Comparison of ENCODE assay signal across 7 cellular contexts in genomic region chr3:187737401-187738088, GRCh38. TPM values are rescaled to one million over a fixed set of nuclear protein-coding genes. Genes with fewer than 3 reads are reported as not detected.
DNase-seq lines count a peak whose midpoint lies in the region; ATAC-seq and TF ChIP-seq lines count a peak whose summit lies in the region.

No MANE protein-coding gene starts in this region.

- H3K27me3 ChIP-seq in H7 (ENCODE audit: control insufficient read depth, insufficient read depth, low read length): peaks cover 16% of the 10 kb centered on the region
- H3K27me3 ChIP-seq in PC-3 (ENCODE audit: low read length): no peaks in the 10 kb centered on the region
- no peaks in the 10 kb centered on the region for H3K27me3 ChIP-seq in parathyroid adenoma (ENCODE audit: control insufficient read depth, insufficient read depth, low read length)

- TF ChIP-seq CTCF in PC-3 (conservative IDR thresholded peaks at IDR 0.05; ENCODE audit: low read depth, low read length) (no peak), parathyroid adenoma (IDR thresholded peaks at IDR 0.05) (no peak)

- H3K4me2 ChIP-seq in PC-3 (ENCODE audit: low read length) (peak overlapping the region; percentile 99), parathyroid adenoma (ENCODE audit: low read length) (peak overlapping the region; percentile 97)

- no TSS peak for BruUV-seq in PC-3 (replicated peaks; lab: Mats Ljungman, UMichigan)

- POLR2A ChIA-PET in PC-3 (lab: Charles Lee; ENCODE audit: unreplicated experiment): no interaction called here

- H3K9me3 ChIP-seq in PC-3 (ENCODE audit: low read length) (no peaks in the 10 kb centered on the region), parathyroid adenoma (ENCODE audit: control insufficient read depth, low read length) (no peaks in the 10 kb centered on the region)

- H3K4me1 ChIP-seq in PC-3 (ENCODE audit: insufficient read depth, low read length) (peaks cover 31% of the 10 kb centered on the region), parathyroid adenoma (peaks cover 7% of the 10 kb centered on the region)

- 0 out of 2 replicates have a peak, but pooled peaks cover 5% of the 10 kb centered on the region for H4K20me1 ChIP-seq in PC-3 (ENCODE audit: low read length)

- H3K4me3 ChIP-seq in H7 (ENCODE audit: insufficient read depth, low read depth, low read length): peak overlapping the region; percentile 65
- peak overlapping the region; percentile 93 for H3K4me3 ChIP-seq in PC-3 (ENCODE audit: low read length)
- H3K4me3 ChIP-seq in parathyroid adenoma (ENCODE audit: low read depth, low read length): peak overlapping the region; percentile 79

- intact Hi-C loops in PC-3 (cut with micrococcal nuclease) (loop anchor here (2.0 to 5.0 kb wide), 3 partner anchors 625 to 1495 kb away; no protein-coding TSS in a partner anchor), left cardiac atrium (cut with DNase I) (loop anchor here in 1 of 2 donors (10.0 kb wide), 1 partner anchor 1407 kb away; no protein-coding TSS in a partner anchor)

- H2AFZ ChIP-seq in PC-3 (ENCODE audit: low read length) (peak overlapping the region; percentile 85), parathyroid adenoma (peak overlapping the region; percentile 99)

- H3K9ac ChIP-seq in PC-3 (ENCODE audit: low read length) (peak overlapping the region; percentile 71), parathyroid adenoma (no peak overlapping the region)

- peak overlapping the region; percentile 56 for H3K27ac ChIP-seq in PC-3 (ENCODE audit: low read length)
- peak overlapping the region; percentile 45 for H3K27ac ChIP-seq in angular gyrus (ENCODE audit: low read depth, low read length)
- H3K27ac ChIP-seq in parathyroid adenoma: peak overlapping the region; percentile 100

- no peaks in the 10 kb centered on the region for H3K9me2 ChIP-seq in PC-3 (replicated peaks; ENCODE audit: low read length)

- ATAC-seq in PC-3: peak; percentile 2; the same call in 1 of the 2 replicates
- peak; percentile 29 to 45 for ATAC-seq in left cardiac atrium
- no peak for ATAC-seq in GM19023 (IDR thresholded peaks at IDR 0.05; ENCODE audit: unreplicated experiment)

- CTCF ChIA-PET in PC-3 (lab: Charles Lee): interaction anchor here (0.6 to 1.3 kb wide), 5 partner anchors 20 to 1216 kb away, joined by 3 to 13 read pairs (median 4); no protein-coding TSS in a partner anchor

- H3K79me2 ChIP-seq in PC-3 (ENCODE audit: low read length) (peaks cover 54% of the 10 kb centered on the region), parathyroid adenoma (peaks cover 14% of the 10 kb centered on the region)

- H3K36me3 ChIP-seq in H7 (replicated peaks; ENCODE audit: control insufficient read depth, insufficient read depth, low read length): no peaks in the 10 kb centered on the region; the same call in 1 of the 2 replicates
- peaks cover 7% of the 10 kb centered on the region; the same call in 1 of the 2 replicates for H3K36me3 ChIP-seq in PC-3 (ENCODE audit: low read depth, low read length)
- H3K36me3 ChIP-seq in parathyroid adenoma (ENCODE audit: control insufficient read depth, insufficient read depth, low read length): no peaks in the 10 kb centered on the region

- DNase-seq in H7 (peak; percentile 82), PC-3 (peak; percentile 65), left cardiac atrium (peak; percentile 86), NCI-H187 (lab: John Stamatoyannopoulos, UW) (no peak)

- H3F3A ChIP-seq in PC-3 (ENCODE audit: low read length, unreplicated experiment): no peaks in the 10 kb centered on the region

RNA-seq across cellular contexts. Expression of gene BCL6, which starts 7.7 kb away (rescaled TPM):
- 2.8 and 6.8 TPM in 2 replicates for total RNA-seq in H7 (2014; rRNA removed; shearing (Covaris generic))
- total RNA-seq in PC-3 (2014; rRNA removed) (7.7 and 11.8 TPM in 2 replicates), left cardiac atrium (100 to 1,000 TPM in 1 of 2 donors, 10 to 100 TPM in 1; 91.7 to 113 TPM)

RNA-seq across cellular contexts. Expression of gene RTP2, which starts 35.2 kb away (rescaled TPM):
- total RNA-seq in H7 (2014; rRNA removed; shearing (Covaris generic)): not detected in 2 replicates
- total RNA-seq in PC-3 (2014; rRNA removed) (not detected in 2 replicates), left cardiac atrium (not detected)

Comparison
In these comparisons a context has a peak if more than half of its experiments do, and no peak if none do; other contexts are left out.
1. DNase-seq: peak in H7 (single experiment), PC-3 (single experiment) and left cardiac atrium (single experiment); none in NCI-H187 (0 of 2).
2. H3K27ac ChIP-seq: peak in every context shown above with its lines; median percentile 100 in parathyroid adenoma; 56 in PC-3; 45 in angular gyrus.
3. Peak in every context shown above with its lines, with median percentiles within 50 percentile points of each other: H3K4me3 ChIP-seq.